ENCODE assay signal across 8 cellular contexts in genomic region chr1:27145934-27146354, GRCh38. TPM values are rescaled to one million over a fixed set of nuclear protein-coding genes. Genes with fewer than 3 reads are reported as not detected.
DNase-seq lines count a peak whose midpoint lies in the region; ATAC-seq and TF ChIP-seq lines count a peak whose summit lies in the region.

No MANE protein-coding gene starts in this region.

- no peak overlapping the region for H3K18ac ChIP-seq in trophoblast cell (ENCODE audit: low read length)

- H3K27ac ChIP-seq in Panc1 (ENCODE audit: low read length) = 0 out of 2 replicates have a peak overlapping the region, but pooled peaks have one; percentile 58
- H3K27ac ChIP-seq in trophoblast cell (ENCODE audit: low read depth, low read length) = peak overlapping the region; percentile 78

- H4K8ac ChIP-seq in trophoblast cell (ENCODE audit: low read depth, low read length) = no peak overlapping the region

- H3K79me1 ChIP-seq in trophoblast cell (ENCODE audit: low read length) = peaks cover 25% of the 10 kb centered on the region

- H2BK12ac ChIP-seq in trophoblast cell (ENCODE audit: low read length) = no peak overlapping the region

- no peak overlapping the region for H3K4me3 ChIP-seq in BJ (ENCODE audit: low read depth, low read length)
- no peak overlapping the region for H3K4me3 ChIP-seq in Panc1 (ENCODE audit: low read depth in 2 of 2, low read length in 2 of 2)
- no peak overlapping the region for H3K4me3 ChIP-seq in trophoblast cell (ENCODE audit: low read depth, low read length)

- no TSS peak for BruUV-seq in Panc1 (replicated peaks; lab: Mats Ljungman, UMichigan)

- H3K27me3 ChIP-seq in BJ (ENCODE audit: control insufficient read depth, insufficient read depth, low read length) = no peaks in the 10 kb centered on the region
- H3K27me3 ChIP-seq in Panc1 (ENCODE audit: control insufficient read depth, insufficient read depth, low read length) = no peaks in the 10 kb centered on the region
- H3K27me3 ChIP-seq in trophoblast cell (ENCODE audit: insufficient read depth, low read length) = no peaks in the 10 kb centered on the region

- ATAC-seq in Panc1 = 0 out of 2 replicates have a peak, but pooled peaks have one; percentile 33
- ATAC-seq in GM18520 (IDR thresholded peaks at IDR 0.05; ENCODE audit: unreplicated experiment) = no peak

- H2BK5ac ChIP-seq in trophoblast cell (ENCODE audit: low read depth, low read length, poor library complexity) = peak overlapping the region; percentile 83

- H2AK5ac ChIP-seq in trophoblast cell (ENCODE audit: low read length) = no peak overlapping the region

- H3K9me3 ChIP-seq in Panc1 (ENCODE audit: control insufficient read depth, insufficient read depth, low read depth, low read length) (no peaks in the 10 kb centered on the region), trophoblast cell (ENCODE audit: insufficient read depth, low read depth, low read length) (no peaks in the 10 kb centered on the region)

- peak; percentile 67 for DNase-seq in BJ (ENCODE audit: low read depth)
- no peak for DNase-seq in Panc1 (ENCODE audit: low read depth, low spot score)
- peak; percentile 81 for DNase-seq in fibroblast of peridontal ligament (ENCODE audit: extremely low read depth)
- DNase-seq in trophoblast cell = peak; percentile 43 to 53
- DNase-seq in HuH-7.5 (ENCODE audit: low spot score) = no peak
- DNase-seq in activated CD4-positive, alpha-beta T cell treated with anti-CD3 and anti-CD28 coated beads, Interleukin-2, amount 50 U/mL, for 1 hour = no peak
- no peak for DNase-seq in activated CD4-positive, CD25-positive, alpha-beta regulatory T cell (lab: John Stamatoyannopoulos, UW)

- intact Hi-C loops in Panc1 (cut with micrococcal nuclease; ENCODE audit: unreplicated experiment) = no loop called here

- H3K36me3 ChIP-seq in BJ (ENCODE audit: control insufficient read depth, insufficient read depth, low read length) = no peaks in the 10 kb centered on the region
- no peaks in the 10 kb centered on the region for H3K36me3 ChIP-seq in Panc1 (ENCODE audit: control insufficient read depth, insufficient read depth, low read length)
- peaks cover 0 to 6% of the 10 kb centered on the region in 2 experiments for H3K36me3 ChIP-seq in trophoblast cell (ENCODE audit: control insufficient read depth in 1 of 2, insufficient read depth in 2 of 2, low read length in 2 of 2)

- WGBS in trophoblast cell (ENCODE audit: extremely low coverage, insufficient coverage, insufficient read length) = no CpG with 5 or more reads among the region's 7 CpGs

- in situ Hi-C loops in Panc1 (cut with HindIII; ENCODE audit: low pct_unique_long_range_greater_than_20kb, low sequenced_read_pairs) = no loop called here

- H3K23ac ChIP-seq in trophoblast cell (ENCODE audit: low read length) = no peak overlapping the region

- peak overlapping the region; percentile 92 for H2BK120ac ChIP-seq in trophoblast cell (ENCODE audit: insufficient read depth, low read length, poor library complexity)

- H3K4me2 ChIP-seq in trophoblast cell (ENCODE audit: low read length) = peak overlapping the region; percentile 15

- H3K14ac ChIP-seq in trophoblast cell (ENCODE audit: low read length) = peak overlapping the region; percentile 1

- POLR2A ChIA-PET in BJ (lab: Charles Lee) (no interaction called here), Panc1 (lab: Charles Lee) (interaction anchor here (0.5 to 1.5 kb wide), 3 partner anchors 9 to 69 kb away, joined by 3 to 11 read pairs (median 4); partner anchors contain the start of gene SLC9A1)

- no peak overlapping the region for H3K9ac ChIP-seq in trophoblast cell (ENCODE audit: low read length)

- peaks cover 12% of the 10 kb centered on the region for H3K79me2 ChIP-seq in trophoblast cell (ENCODE audit: control insufficient read depth, insufficient read depth, low read length, poor library complexity)

- H4K91ac ChIP-seq in trophoblast cell (ENCODE audit: low read depth, low read length) = peak overlapping the region; percentile 48

- TF ChIP-seq CTCF in BJ (IDR thresholded peaks at IDR 0.05; ENCODE audit: insufficient read depth, low read depth, low read length) (no peak), Panc1 (IDR thresholded peaks at IDR 0.05) (no peak)

- CTCF ChIA-PET in BJ (lab: Yijun Ruan, JAX) = interaction anchor here (2.6 to 7.3 kb wide), 3 partner anchors 9 to 102 kb away, joined by 7 to 38 read pairs (median 12); partner anchors contain the start of gene SLC9A1
- CTCF ChIA-PET in Panc1 (lab: Charles Lee) = no interaction called here

- peaks cover 36% of the 10 kb centered on the region for H3K4me1 ChIP-seq in Panc1 (ENCODE audit: control insufficient read depth, insufficient read depth, low read length)
- peaks cover 32 to 58% of the 10 kb centered on the region in 2 experiments for H3K4me1 ChIP-seq in trophoblast cell (ENCODE audit: control insufficient read depth in 1 of 2, insufficient read depth in 2 of 2, low read length in 2 of 2)

- no peak overlapping the region for H4K12ac ChIP-seq in trophoblast cell (ENCODE audit: low read depth, low read length)

- no peak overlapping the region for H2AFZ ChIP-seq in trophoblast cell (ENCODE audit: insufficient read depth, low read length, poor library complexity)

- no peak overlapping the region for H3K4ac ChIP-seq in trophoblast cell (ENCODE audit: low read depth, low read length)

RNA-seq across cellular contexts. Expression of gene SLC9A1, which starts 9.0 kb away (rescaled TPM):
- polyA plus RNA-seq in BJ (2011; rRNA removed) = 12.3 and 18.9 TPM in 2 replicates
- polyA minus RNA-seq in BJ (2011; rRNA and poly(A)+ RNA removed) = 13.4 and 21.6 TPM in 2 replicates
- 31.3 TPM for total RNA-seq in Panc1 (2021; ENCODE audit: unreplicated experiment)
- 40.2 TPM for polyA plus RNA-seq in Panc1 (2012; ENCODE audit: insufficient read length)
- 114 and 122 TPM in 2 replicates for polyA plus RNA-seq in trophoblast cell (2013)

Comparison
In these comparisons a context has a peak if more than half of its experiments do, and no peak if none do; other contexts are left out.
1. DNase-seq: peak in BJ (single experiment), fibroblast of peridontal ligament (single experiment) and trophoblast cell (2 of 2); none in Panc1 (single experiment), HuH-7.5 (single experiment), activated CD4-positive, alpha-beta T cell treated with anti-CD3 and anti-CD28 coated beads, Interleukin-2, amount 50 U/mL, for 1 hour (single experiment) and activated CD4-positive, CD25-positive, alpha-beta regulatory T cell (0 of 4).